ENCODE assay signal across 9 cellular contexts in genomic region chr5:66174338-66174737, GRCh38. TPM values are rescaled to one million over a fixed set of nuclear protein-coding genes. Genes with fewer than 3 reads are reported as not detected.
A peak's percentile ranks its signal among the peaks of the same experiment; 100 is the strongest.
DNase-seq lines count a peak whose midpoint lies in the region; FAIRE-seq and TF ChIP-seq lines count a peak whose summit lies in the region.
"Had no signal": no experiment of that assay in that cellular context is flagged by ENCODE, and none has a peak within 500 bp of the region (broad histone marks: within the 10 kb centered on the region; RNA-seq: fewer than 3 reads in every experiment).

No MANE protein-coding gene starts in this region.

- no peaks in the 10 kb centered on the region for H3K4me1 ChIP-seq in colonic mucosa

- in situ Hi-C loops in SK-MEL-5 (cut with HindIII; ENCODE audit: low pct_unique_long_range_greater_than_20kb, low sequenced_read_pairs): no loop called here

- H3K9ac ChIP-seq in colonic mucosa (ENCODE audit: low read depth in 2 of 2, low read length in 2 of 2): no peak overlapping the region

- H3K4me3 Mint-ChIP-seq in T-helper 2 cell treated with Interferon-gamma antibody and Interleukin-4, amounts not matched to agents 5 μg/mL and 100 μg/mL, for 36 hours: no peak overlapping the region

- peak; percentile 8 for FAIRE-seq in frontal cortex (lab: Jason Lieb, UNC)

- intact Hi-C loops in colonic mucosa (cut with DNase I): no loop called here

- H3K4me1 Mint-ChIP-seq in T-helper 2 cell treated with Interferon-gamma antibody and Interleukin-4, amounts not matched to agents 5 μg/mL and 100 μg/mL, for 36 hours (ENCODE audit: low read depth): peaks cover 27% of the 10 kb centered on the region

- peaks cover 62% of the 10 kb centered on the region for H3K36me3 Mint-ChIP-seq in T-helper 2 cell treated with Interferon-gamma antibody and Interleukin-4, amounts not matched to agents 5 μg/mL and 100 μg/mL, for 36 hours (ENCODE audit: low read depth)

- no peak overlapping the region for H3K27ac Mint-ChIP-seq in T-helper 2 cell treated with Interferon-gamma antibody and Interleukin-4, amounts not matched to agents 5 μg/mL and 100 μg/mL, for 36 hours

- DNase-seq in GM12865 (ENCODE audit: low read depth): peak; percentile 7
- peak; percentile 61 for DNase-seq in SK-MEL-5 (ENCODE audit: low read depth, low spot score)
- DNase-seq in frontal cortex (ENCODE audit: low spot score in 2 of 2): no peak
- DNase-seq in colonic mucosa: no peak
- no peak for DNase-seq in H4 (ENCODE audit: low spot score)
- no peak for DNase-seq in T-helper 2 cell treated with Interferon-gamma antibody and Interleukin-4, amounts not matched to agents 5 μg/mL and 100 μg/mL, for 36 hours (ENCODE audit: low spot score)
- DNase-seq in NCI-H774 (lab: John Stamatoyannopoulos, UW): no peak
- DNase-seq: activated naive CD4-positive, alpha-beta T cell treated with Interleukin-2 at 50 U/mL for 16 hours had no signal

- H3K27me3 ChIP-seq in colonic mucosa: no peaks in the 10 kb centered on the region

- H3K36me3 ChIP-seq in colonic mucosa: no peaks in the 10 kb centered on the region

- no peaks in the 10 kb centered on the region for H3K27me3 Mint-ChIP-seq in T-helper 2 cell treated with Interferon-gamma antibody and Interleukin-4, amounts not matched to agents 5 μg/mL and 100 μg/mL, for 36 hours (ENCODE audit: low read depth)

- H3K4me3 ChIP-seq in GM12865 (ENCODE audit: low read depth, low read length) (no peak overlapping the region), colonic mucosa (no peak overlapping the region)

- peak; percentile 19 for TF ChIP-seq CTCF in 22Rv1 (IDR thresholded peaks at IDR 0.05)
- TF ChIP-seq CTCF in GM12865 (IDR thresholded peaks at IDR 0.05; ENCODE audit: insufficient read depth, low read depth, low read length, missing control alignments): peak; percentile 5
- no peak for TF ChIP-seq CTCF in colonic mucosa (IDR thresholded peaks at IDR 0.05)

- H3K9me3 Mint-ChIP-seq in T-helper 2 cell treated with Interferon-gamma antibody and Interleukin-4, amounts not matched to agents 5 μg/mL and 100 μg/mL, for 36 hours: no peaks in the 10 kb centered on the region

- no peak overlapping the region for H3K27ac ChIP-seq in 22Rv1
- no peak overlapping the region for H3K27ac ChIP-seq in colonic mucosa

- H3K9me3 ChIP-seq in colonic mucosa: no peaks in the 10 kb centered on the region

RNA-seq across cellular contexts. Expression of gene SREK1, which starts 30.2 kb away (rescaled TPM):
- 54.1 and 71.0 TPM in 2 replicates for total RNA-seq in SK-MEL-5 (2014; rRNA removed; shearing (Covaris generic))
- polyA plus RNA-seq in SK-MEL-5 (2015; cell fraction: cytosol; rRNA removed): 21.3 and 23.8 TPM in 2 replicates
- 686 and 756 TPM in 2 replicates for polyA plus RNA-seq in SK-MEL-5 (2015; cell fraction: nucleus; rRNA removed)
- total RNA-seq in frontal cortex (77.0 TPM), colonic mucosa (10 to 100 TPM; 51.4 to 57.5 TPM)
- total RNA-seq in H4 (2014; rRNA removed; shearing (Covaris generic)): 21.2 and 27.8 TPM in 2 replicates

Comparison
In these comparisons a context has a peak if more than half of its experiments do, and no peak if none do; other contexts are left out.
1. DNase-seq: peak in GM12865 (single experiment) and SK-MEL-5 (single experiment); none in frontal cortex (0 of 2), colonic mucosa (single experiment), H4 (single experiment), T-helper 2 cell treated with Interferon-gamma antibody and Interleukin-4, amounts not matched to agents 5 μg/mL and 100 μg/mL, for 36 hours (single experiment) and NCI-H774 (single experiment).